In genomic region chr1:234093107-234093506, GRCh38 we compare ENCODE assay signal across 25 cellular contexts.
"Had no signal": no experiment of that assay in that cellular context is flagged by ENCODE, and none has a peak within 500 bp of the region (broad histone marks: within the 10 kb centered on the region; RNA-seq: fewer than 3 reads in every experiment).

No MANE protein-coding gene starts in this region.

- H3K9me3 ChIP-seq: neutrophil, ovary, right lobe of liver, thyroid gland, transverse colon had no signal

- H3K36me3 ChIP-seq: left lung, neutrophil, ovary, right atrium auricular region, right lobe of liver, thyroid gland, transverse colon, upper lobe of left lung had no signal

- H3K4me2 ChIP-seq: smooth muscle cell had no signal

- H3K9me3 Mint-ChIP-seq: immature natural killer cell; neural crest cell; stimulated activated naive CD8-positive, alpha-beta T cell treated with anti-CD3 and anti-CD28 coated beads, Interleukin-15, amount 100 ng/mL, for 72 hours had no signal

- H3K27ac Mint-ChIP-seq: immature natural killer cell; naive thymus-derived CD4-positive, alpha-beta T cell; stimulated activated memory B cell treated with anti-CD40 and anti-IgM and Interleukin-4, amounts not matched to agents 10 μg/mL and 1 μg/mL and 100 μg/mL, for 72 hours; stimulated activated naive CD8-positive, alpha-beta T cell treated with anti-CD3 and anti-CD28 coated beads, Interleukin-15, amount 100 ng/mL, for 72 hours had no signal

- H3K4me1 ChIP-seq: right atrium auricular region, right lobe of liver, transverse colon had no signal

- H3K4me3 ChIP-seq: left lung, lung, mucosa of descending colon, ovary, right atrium auricular region, right lobe of liver, smooth muscle cell, thyroid gland, transverse colon, upper lobe of left lung had no signal

- H3K36me3 Mint-ChIP-seq: immature natural killer cell; stimulated activated memory B cell treated with anti-CD40 and anti-IgM and Interleukin-4, amounts not matched to agents 10 μg/mL and 1 μg/mL and 100 μg/mL, for 72 hours had no signal

- H3K27ac ChIP-seq: left lung, neutrophil, ovary, right atrium auricular region, right lobe of liver, thyroid gland, transverse colon, upper lobe of left lung had no signal

- H3K27me3 ChIP-seq: left lung, neutrophil, ovary, right atrium auricular region, right lobe of liver, thyroid gland, transverse colon, upper lobe of left lung had no signal

- H3K4me3 Mint-ChIP-seq: immature natural killer cell; naive thymus-derived CD4-positive, alpha-beta T cell; nephron; neural crest cell; stimulated activated memory B cell treated with anti-CD40 and anti-IgM and Interleukin-4, amounts not matched to agents 10 μg/mL and 1 μg/mL and 100 μg/mL, for 72 hours; stimulated activated naive CD8-positive, alpha-beta T cell treated with anti-CD3 and anti-CD28 coated beads, Interleukin-15, amount 100 ng/mL, for 72 hours had no signal

- ATAC-seq: left colon; left lung; mucosa of descending colon; naive thymus-derived CD4-positive, alpha-beta T cell; right lobe of liver; stimulated activated memory B cell treated with anti-CD40 and anti-IgM and Interleukin-4, amounts not matched to agents 10 μg/mL and 1 μg/mL and 100 μg/mL, for 72 hours; stimulated activated naive CD8-positive, alpha-beta T cell treated with anti-CD3 and anti-CD28 coated beads, Interleukin-15, amount 100 ng/mL, for 72 hours had no signal

- DNase-seq: immature natural killer cell; kidney; left colon; mucosa of descending colon; naive thymus-derived CD4-positive, alpha-beta T cell; occipital lobe; right lobe of liver; stimulated activated CD4-positive, alpha-beta T cell treated with anti-CD3 and anti-CD28 coated beads, Interleukin-1b, Interleukin-23, amount 100 ng/mL, for 48 hours; stimulated activated CD4-positive, alpha-beta T cell treated with anti-CD3 and anti-CD28 coated beads, Interleukin-2, amount 100 ng/mL, for 48 hours; stimulated activated CD4-positive, alpha-beta T cell treated with anti-CD3 and anti-CD28 coated beads, Interleukin-4, amount 100 ng/mL, for 4 hours; stimulated activated CD8-positive, alpha-beta memory T cell treated with anti-CD3 and anti-CD28 coated beads, Interleukin-4, amount 100 ng/mL, for 48 hours; stimulated activated naive CD4-positive, alpha-beta T cell treated with Interleukin-2 at 50 U/mL for 16 hours; stimulated activated naive CD8-positive, alpha-beta T cell treated with anti-CD3 and anti-CD28 coated beads, Interleukin-15, amount 100 ng/mL, for 72 hours; transverse colon had no signal

- H3K4me1 Mint-ChIP-seq: immature natural killer cell; stimulated activated memory B cell treated with anti-CD40 and anti-IgM and Interleukin-4, amounts not matched to agents 10 μg/mL and 1 μg/mL and 100 μg/mL, for 72 hours; stimulated activated naive CD8-positive, alpha-beta T cell treated with anti-CD3 and anti-CD28 coated beads, Interleukin-15, amount 100 ng/mL, for 72 hours had no signal
